Comparison of ENCODE assay signal across 25 cellular contexts in genomic region chr15:51493892-51494291, GRCh38.
A peak's percentile ranks its signal among the peaks of the same experiment; 100 is the strongest.
DNase-seq lines count a peak whose midpoint lies in the region; ATAC-seq, FAIRE-seq and TF ChIP-seq lines count a peak whose summit lies in the region.
"Had no signal": no experiment of that assay in that cellular context is flagged by ENCODE, and none has a peak within 500 bp of the region (broad histone marks: within the 10 kb centered on the region; RNA-seq: fewer than 3 reads in every experiment).

No MANE protein-coding gene starts in this region.

- H3K27me3 ChIP-seq in foreskin keratinocyte = no peaks in the 10 kb centered on the region
- H3K27me3 ChIP-seq: brain microvascular endothelial cell, hepatocyte had no signal

- peak; percentile 13 for DNase-seq in HT-29 (ENCODE audit: low spot score)
- DNase-seq in astrocyte of the hippocampus (ENCODE audit: low read depth, low spot score) = peak; percentile 43
- DNase-seq in iris pigment epithelial cell (ENCODE audit: low read depth) = peak; percentile 67
- DNase-seq in foreskin keratinocyte = no peak
- DNase-seq in GM12891 (ENCODE audit: insufficient read length, low spot score) = no peak
- no peak for DNase-seq in SK-N-DZ (ENCODE audit: low spot score)
- DNase-seq: activated CD4-positive, alpha-beta T cell treated with anti-CD3 and anti-CD28 coated beads for 4 hours; activated gamma-delta T cell; activated T-cell treated with anti-CD3 and anti-CD28 coated beads, Interleukin-2, amount 50 U/mL, for 1 hour; brain microvascular endothelial cell; CD8-positive, alpha-beta memory T cell; KG1; left ventricle myocardium inferior; MV-4-11; NCI-H146; NCI-H2107; stimulated activated CD4-positive, alpha-beta T cell treated with anti-CD3 and anti-CD28 coated beads, Interleukin-4, amount 100 ng/mL, for 24 hours; substantia nigra had no signal

- TF ChIP-seq POLR2A in GM12891 (IDR thresholded peaks at IDR 0.05; ENCODE audit: low read depth, low read length) = no peak

- H3K27ac ChIP-seq in foreskin keratinocyte = no peak overlapping the region
- H3K27ac ChIP-seq: brain microvascular endothelial cell, epithelial cell of prostate, hepatocyte, left ventricle myocardium inferior had no signal

- ATAC-seq in foreskin keratinocyte (no peak), HG03432 (IDR thresholded peaks at IDR 0.05; ENCODE audit: unreplicated experiment) (no peak)
- ATAC-seq: sciatic nerve; stimulated activated effector memory CD8-positive, alpha-beta T cell treated with anti-CD3 and anti-CD28 coated beads, Interleukin-12 subunit alpha, Interleukin-12 subunit beta, amount 100 ng/mL, for 72 hours had no signal

- no peak for TF ChIP-seq CTCF in foreskin keratinocyte (conservative IDR thresholded peaks at IDR 0.05)

- FAIRE-seq in GM12891 (lab: Jason Lieb, UNC) = no peak
- FAIRE-seq: frontal cortex, G401.6 had no signal

- no peaks in the 10 kb centered on the region for H3K4me1 ChIP-seq in foreskin keratinocyte
- H3K4me1 ChIP-seq: left ventricle myocardium inferior had no signal

TF ChIP-seq in GM12891, 5 proteins besides CTCF, POLR2A, EP300 and RAD21:
- TF ChIP-seq POLR2AphosphoS5 (IDR thresholded peaks at IDR 0.05; ENCODE audit: low read depth, low read length) = no peak
- TF ChIP-seq POU2F2 (IDR thresholded peaks at IDR 0.05; ENCODE audit: low read depth, low read length) = no peak
- TF ChIP-seq TAF1 (IDR thresholded peaks at IDR 0.05; ENCODE audit: low read depth, low read length) = no peak

Comparison
In these comparisons a context has a peak if more than half of its experiments do, and no peak if none do; other contexts are left out.
1. DNase-seq: peak in HT-29 (single experiment), astrocyte of the hippocampus (single experiment) and iris pigment epithelial cell (single experiment); none in foreskin keratinocyte (0 of 2), GM12891 (single experiment) and SK-N-DZ (single experiment).